Comparison of ENCODE assay signal across 23 cellular contexts in genomic region chr10:114556236-114557122, GRCh38.
"Had no signal": no experiment of that assay in that cellular context is flagged by ENCODE, and none has a peak within 500 bp of the region (broad histone marks: within the 10 kb centered on the region; RNA-seq: fewer than 3 reads in every experiment).

No MANE protein-coding gene starts in this region.

- H3K27ac Mint-ChIP-seq: activated CD4-positive, alpha-beta T cell treated with anti-CD3 and anti-CD28 coated beads, Interleukin-2, amount 10 ng/mL, durations not matched to agents 7 days and 5 days; activated naive CD4-positive, alpha-beta T cell treated with anti-CD3 and anti-CD28 coated beads, Interleukin-2, amount 10 ng/mL, durations not matched to agents 7 days and 5 days; activated naive CD8-positive, alpha-beta T cell treated with anti-CD3 and anti-CD28 coated beads, Interleukin-2, amount 50 U/mL, for 24 hours; brain; immature natural killer cell; naive thymus-derived CD4-positive, alpha-beta T cell had no signal

- H3K27ac ChIP-seq: dorsolateral prefrontal cortex, epithelial cell of prostate, foreskin keratinocyte, prostate gland, spleen, thyroid gland had no signal

- ATAC-seq: activated CD4-positive, CD25-positive, alpha-beta regulatory T cell treated with anti-CD3 and anti-CD28 coated beads, Interleukin-2, amount 50 U/mL, for 24 hours; activated naive CD8-positive, alpha-beta T cell treated with anti-CD3 and anti-CD28 coated beads, Interleukin-2, amount 50 U/mL, for 24 hours; activated T-cell treated with anti-CD3 and anti-CD28 coated beads, Interleukin-2, amount 50 U/mL, for 4 hours; foreskin keratinocyte; naive thymus-derived CD4-positive, alpha-beta T cell; sciatic nerve had no signal

- DNase-seq: activated CD4-positive, alpha-beta T cell treated with anti-CD3 and anti-CD28 coated beads, Interleukin-2, amount 10 ng/mL, durations not matched to agents 7 days and 5 days; activated CD8-positive, alpha-beta memory T cell treated with anti-CD3 and anti-CD28 coated beads, Interleukin-2, amount 50 U/mL, for 4 hours; activated effector memory CD4-positive, alpha-beta T cell treated with Interleukin-2 at 50 U/mL for 16 hours; activated naive CD4-positive, alpha-beta T cell treated with anti-CD3 and anti-CD28 coated beads, Interleukin-2, amount 10 ng/mL, durations not matched to agents 7 days and 5 days; activated naive CD8-positive, alpha-beta T cell treated with anti-CD3 and anti-CD28 coated beads, Interleukin-2, amount 50 U/mL, for 24 hours; activated T-cell treated with anti-CD3 and anti-CD28 coated beads, Interleukin-2, amount 50 U/mL, for 4 hours; anterior cingulate cortex; central memory CD4-positive, alpha-beta T cell; dorsolateral prefrontal cortex; foreskin keratinocyte; glutamatergic neuron; immature natural killer cell; mammary epithelial cell; naive thymus-derived CD4-positive, alpha-beta T cell; spleen; stimulated activated naive CD4-positive, alpha-beta T cell; T1000; thyroid gland had no signal

- H3K27me3 Mint-ChIP-seq: activated naive CD8-positive, alpha-beta T cell treated with anti-CD3 and anti-CD28 coated beads, Interleukin-2, amount 50 U/mL, for 24 hours had no signal

- H3K9me3 ChIP-seq: prostate gland, thyroid gland had no signal

- H3K4me1 Mint-ChIP-seq: activated CD4-positive, alpha-beta T cell treated with anti-CD3 and anti-CD28 coated beads, Interleukin-2, amount 10 ng/mL, durations not matched to agents 7 days and 5 days; activated naive CD4-positive, alpha-beta T cell treated with anti-CD3 and anti-CD28 coated beads, Interleukin-2, amount 10 ng/mL, durations not matched to agents 7 days and 5 days; activated naive CD8-positive, alpha-beta T cell treated with anti-CD3 and anti-CD28 coated beads, Interleukin-2, amount 50 U/mL, for 24 hours; immature natural killer cell; naive thymus-derived CD4-positive, alpha-beta T cell had no signal

- H3K27me3 ChIP-seq: dorsolateral prefrontal cortex, foreskin keratinocyte, spleen, thyroid gland had no signal

- H3K4me1 ChIP-seq: foreskin keratinocyte, prostate gland had no signal

- H3K4me3 ChIP-seq: dorsolateral prefrontal cortex, prostate gland, spleen, thyroid gland had no signal

- H3K36me3 ChIP-seq: prostate gland, spleen, thyroid gland had no signal

- H3K4me3 Mint-ChIP-seq: activated CD4-positive, alpha-beta T cell treated with anti-CD3 and anti-CD28 coated beads, Interleukin-2, amount 10 ng/mL, durations not matched to agents 7 days and 5 days; activated naive CD4-positive, alpha-beta T cell treated with anti-CD3 and anti-CD28 coated beads, Interleukin-2, amount 10 ng/mL, durations not matched to agents 7 days and 5 days; activated naive CD8-positive, alpha-beta T cell treated with anti-CD3 and anti-CD28 coated beads, Interleukin-2, amount 50 U/mL, for 24 hours; activated T-cell treated with anti-CD3 and anti-CD28 coated beads, Interleukin-2, amount 50 U/mL, for 4 hours; brain; immature natural killer cell; naive thymus-derived CD4-positive, alpha-beta T cell had no signal
